In the genomic region with DNA sequence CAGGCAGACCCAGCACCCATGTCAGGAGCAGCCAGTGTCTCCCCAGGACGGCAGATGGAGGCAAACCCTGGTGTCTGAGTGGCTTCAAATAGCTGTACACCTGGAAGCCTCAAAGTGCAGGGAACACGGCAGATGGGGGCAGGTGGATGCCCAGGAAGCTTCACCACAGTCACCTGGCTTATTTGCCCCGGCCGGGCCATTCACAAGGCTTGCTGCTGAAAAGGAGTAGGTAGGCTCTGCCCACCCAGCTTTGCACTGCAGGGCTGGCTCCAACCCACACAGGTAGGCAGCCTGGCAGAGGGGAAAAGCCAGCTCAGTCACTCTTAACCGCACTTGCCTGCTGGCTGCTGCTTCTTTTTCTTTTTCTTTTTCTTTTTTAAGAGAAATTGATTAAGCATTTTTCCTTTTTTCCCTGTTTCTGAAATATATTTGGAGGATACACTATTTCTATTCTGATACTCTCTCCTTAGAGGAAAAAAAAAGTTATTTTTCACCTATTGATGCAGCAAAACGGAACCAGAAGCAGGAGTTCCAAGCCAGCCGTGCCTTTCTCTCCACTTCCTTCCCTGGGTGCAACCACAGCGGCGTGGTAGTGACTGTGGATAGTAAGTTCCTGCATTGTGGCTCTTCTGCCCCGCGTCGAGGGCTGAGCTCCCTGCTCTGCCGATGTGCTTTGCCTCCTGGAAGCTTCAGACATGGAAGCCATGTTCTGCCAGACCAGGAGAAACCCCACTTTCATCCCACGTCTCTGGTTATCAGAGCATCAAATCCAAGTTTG, we compare ENCODE assay signal across 12 cellular contexts.
DNase-seq lines count a peak whose midpoint lies in the region; ATAC-seq, FAIRE-seq and TF ChIP-seq lines count a peak whose summit lies in the region.
"Had no signal": no experiment of that assay in that cellular context is flagged by ENCODE, and none has a peak within 500 bp of the region (broad histone marks: within the 10 kb centered on the region; RNA-seq: fewer than 3 reads in every experiment).

No MANE protein-coding gene starts in this region.

- H3K9me3 Mint-ChIP-seq in activated CD8-positive, alpha-beta T cell treated with anti-CD3 and anti-CD28 coated beads, Interleukin-2, amount 10 ng/mL, durations not matched to agents 7 days and 5 days (ENCODE audit: insufficient read depth) = no peaks in the 10 kb centered on the region

- H3K27me3 Mint-ChIP-seq in activated CD8-positive, alpha-beta T cell treated with anti-CD3 and anti-CD28 coated beads, Interleukin-2, amount 10 ng/mL, durations not matched to agents 7 days and 5 days (ENCODE audit: low read depth) = peaks cover 3% of the 10 kb centered on the region

- FAIRE-seq in kidney (lab: Jason Lieb, UNC) = no peak
- FAIRE-seq: A204.1, frontal cortex had no signal

- peak overlapping the region in 1 of 2 donors; percentile 14 for H3K4me3 ChIP-seq in kidney (ENCODE audit: low read length in 2 of 2)

- peak; percentile 63 for ATAC-seq in activated CD8-positive, alpha-beta T cell treated with anti-CD3 and anti-CD28 coated beads, Interleukin-2, amount 10 ng/mL, durations not matched to agents 7 days and 5 days
- ATAC-seq in HG02623 (IDR thresholded peaks at IDR 0.05; ENCODE audit: unreplicated experiment) = no peak

- no peaks in the 10 kb centered on the region for H3K9me3 ChIP-seq in kidney (ENCODE audit: control insufficient read depth in 1 of 2, low read length in 2 of 2)

- H3K4me3 Mint-ChIP-seq in activated CD8-positive, alpha-beta T cell treated with anti-CD3 and anti-CD28 coated beads, Interleukin-2, amount 10 ng/mL, durations not matched to agents 7 days and 5 days = peak overlapping the region; percentile 42
- H3K4me3 Mint-ChIP-seq: brain had no signal

- POLR2A ChIA-PET in activated CD8-positive, alpha-beta T cell treated with anti-CD3 and anti-CD28 coated beads, Interleukin-2, amount 10 ng/mL, durations not matched to agents 7 days and 5 days (lab: Charles Lee) = interaction anchor here (0.6 to 2.5 kb wide), 3 partner anchors 117 to 132 kb away, joined by 3 to 12 read pairs (median 4); partner anchors contain the start of gene KLF6

- peaks cover 0 to 3% of the 10 kb centered on the region in 2 donors for H3K4me1 ChIP-seq in kidney (ENCODE audit: control insufficient read depth in 1 of 2, insufficient read depth in 1 of 2, low read depth in 1 of 2, low read length in 2 of 2)

- CTCF ChIA-PET in activated CD8-positive, alpha-beta T cell treated with anti-CD3 and anti-CD28 coated beads, Interleukin-2, amount 10 ng/mL, durations not matched to agents 7 days and 5 days (lab: Charles Lee) = interaction anchor here (0.7 kb wide), 1 partner anchor 1655 kb away, joined by 3 read pairs; no protein-coding TSS in a partner anchor

- intact Hi-C loops in kidney (cut with DNase I) = no loop called here

- TF ChIP-seq CTCF in kidney (IDR thresholded peaks at IDR 0.05; ENCODE audit: borderline replicate concordance, extremely low read depth, insufficient read depth) = no peak

- DNase-seq in NOMO-1 (lab: John Stamatoyannopoulos, UW; ENCODE audit: unreplicated experiment in 2 of 2) = peak; percentile 21 to 30
- DNase-seq in NOMO-1 treated with dmso at 0.1 percent for 144 hours (lab: John Stamatoyannopoulos, UW; ENCODE audit: unreplicated experiment) = no peak
- DNase-seq in activated CD8-positive, alpha-beta T cell treated with anti-CD3 and anti-CD28 coated beads, Interleukin-2, amount 10 ng/mL, durations not matched to agents 7 days and 5 days = peak; percentile 65
- DNase-seq in kidney tubule cell (ENCODE audit: low spot score) = peak; percentile 20
- DNase-seq in stimulated activated naive CD4-positive, alpha-beta T cell treated with Interleukin-2 at 50 U/mL for 16 hours (lab: John Stamatoyannopoulos, UW) = peak; percentile 52
- DNase-seq in EL = no peak
- no peak for DNase-seq in kidney
- DNase-seq: SHP77 treated with DMSO at 0.1 percent for 48 hours had no signal

- H3K9ac ChIP-seq in kidney (ENCODE audit: low read length in 2 of 2) = no peak overlapping the region

- H3K27ac ChIP-seq in kidney (ENCODE audit: low read depth in 2 of 2, low read length in 2 of 2) = no peak overlapping the region

- peaks cover 41% of the 10 kb centered on the region for H3K4me1 Mint-ChIP-seq in activated CD8-positive, alpha-beta T cell treated with anti-CD3 and anti-CD28 coated beads, Interleukin-2, amount 10 ng/mL, durations not matched to agents 7 days and 5 days (ENCODE audit: low read depth)

- no peaks in the 10 kb centered on the region for H3K36me3 ChIP-seq in kidney (ENCODE audit: control insufficient read depth in 1 of 2, insufficient read depth in 2 of 2, low read length in 2 of 2)

- H3K36me3 Mint-ChIP-seq in activated CD8-positive, alpha-beta T cell treated with anti-CD3 and anti-CD28 coated beads, Interleukin-2, amount 10 ng/mL, durations not matched to agents 7 days and 5 days (ENCODE audit: low read depth) = no peaks in the 10 kb centered on the region
- H3K36me3 Mint-ChIP-seq: brain had no signal

- H3K27ac Mint-ChIP-seq in activated CD8-positive, alpha-beta T cell treated with anti-CD3 and anti-CD28 coated beads, Interleukin-2, amount 10 ng/mL, durations not matched to agents 7 days and 5 days = peak overlapping the region; percentile 60

Comparison
In these comparisons a context has a peak if more than half of its experiments do, and no peak if none do; other contexts are left out.
1. DNase-seq: peak in NOMO-1 (2 of 2), activated CD8-positive, alpha-beta T cell treated with anti-CD3 and anti-CD28 coated beads, Interleukin-2, amount 10 ng/mL, durations not matched to agents 7 days and 5 days (single experiment), kidney tubule cell (single experiment) and stimulated activated naive CD4-positive, alpha-beta T cell treated with Interleukin-2 at 50 U/mL for 16 hours (single experiment); none in NOMO-1 treated with dmso at 0.1 percent for 144 hours (single experiment), EL (single experiment) and kidney (single experiment).